Comparison of ENCODE assay signal across 8 cellular contexts in the genomic region with DNA sequence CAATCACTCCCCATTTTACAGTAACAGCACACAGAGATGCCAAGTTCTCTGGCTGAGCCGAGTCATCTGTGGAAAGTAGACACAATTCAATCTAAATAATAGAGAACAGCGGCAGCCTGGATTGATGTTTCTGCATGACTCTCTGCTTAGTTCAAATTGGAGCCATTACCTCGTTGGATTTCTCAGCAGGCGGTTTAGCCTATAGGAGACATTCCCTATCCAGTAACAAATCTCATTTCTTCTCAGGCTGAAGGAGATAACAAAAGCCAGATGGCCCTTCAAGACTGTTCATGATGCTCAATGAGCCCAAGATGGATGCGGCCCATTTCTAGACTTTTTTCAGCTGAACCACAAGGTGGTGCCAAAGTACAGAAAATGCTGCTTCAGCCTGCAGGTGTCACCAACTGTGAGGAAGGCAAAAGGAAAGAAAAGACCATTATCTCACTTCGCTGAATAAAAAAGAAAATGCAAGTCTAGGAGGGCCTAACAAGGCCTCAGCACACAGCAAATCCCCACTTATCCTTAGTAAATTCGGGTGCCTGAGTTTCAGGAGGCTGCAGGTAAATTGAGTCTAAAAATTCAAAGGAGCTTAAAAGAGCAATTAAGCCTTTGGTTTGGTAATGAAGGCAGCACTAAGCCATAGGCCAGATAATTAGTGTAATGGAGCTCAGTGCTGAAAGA.
A peak's percentile ranks its signal among the peaks of the same experiment; 100 is the strongest.
DNase-seq lines count a peak whose midpoint lies in the region; ATAC-seq and TF ChIP-seq lines count a peak whose summit lies in the region.

No MANE protein-coding gene starts in this region.

- H3K27ac ChIP-seq in fibroblast of lung (ENCODE audit: insufficient read depth, low read length) (no peak overlapping the region), vagina (no peak overlapping the region)

- peak; percentile 91 for ATAC-seq in GM19395 (IDR thresholded peaks at IDR 0.05; ENCODE audit: unreplicated experiment)
- ATAC-seq in HG03439 (IDR thresholded peaks at IDR 0.05; ENCODE audit: unreplicated experiment) = peak; percentile 90
- ATAC-seq in natural killer cell treated with Interleukin-12 subunit alpha and Interleukin-12 subunit beta and Interleukin-15 and Interleukin-18, amount 100 ng/mL, for 72 hours = peak; percentile 71 to 77

- H3K4me3 Mint-ChIP-seq in natural killer cell treated with Interleukin-12 subunit alpha and Interleukin-12 subunit beta and Interleukin-15 and Interleukin-18, amount 100 ng/mL, for 72 hours = no peak overlapping the region

- H3K79me2 ChIP-seq in fibroblast of lung (ENCODE audit: control insufficient read depth, insufficient read depth, low read length) = no peaks in the 10 kb centered on the region

- intact Hi-C loops in vagina (cut with DNase I) = loop anchor here (10.0 kb wide), 3 partner anchors 179 to 419 kb away; no protein-coding TSS in a partner anchor

- no peak overlapping the region for H3K27ac Mint-ChIP-seq in natural killer cell treated with Interleukin-12 subunit alpha and Interleukin-12 subunit beta and Interleukin-15 and Interleukin-18, amount 100 ng/mL, for 72 hours

- H4K20me1 ChIP-seq in fibroblast of lung (ENCODE audit: control insufficient read depth, extremely low read depth, insufficient read depth, low read length) = no peaks in the 10 kb centered on the region

- H2AFZ ChIP-seq in fibroblast of lung (ENCODE audit: low read length) = peak overlapping the region; percentile 14

- peak overlapping the region; percentile 5 for H3K4me2 ChIP-seq in fibroblast of lung (ENCODE audit: extremely low read depth, insufficient read depth, low read length)

- no peaks in the 10 kb centered on the region for H3K36me3 ChIP-seq in fibroblast of lung (ENCODE audit: control insufficient read depth, insufficient read depth, low read length)
- no peaks in the 10 kb centered on the region for H3K36me3 ChIP-seq in vagina

- H3K36me3 Mint-ChIP-seq in natural killer cell treated with Interleukin-12 subunit alpha and Interleukin-12 subunit beta and Interleukin-15 and Interleukin-18, amount 100 ng/mL, for 72 hours = no peaks in the 10 kb centered on the region

- H3K4me3 ChIP-seq in fibroblast of lung (replicated peaks in 1 of 4; ENCODE audit: control extremely low read depth in 1 of 4, insufficient read depth in 1 of 4, low read depth in 3 of 4, low read length in 4 of 4) = no peak overlapping the region
- no peak overlapping the region for H3K4me3 ChIP-seq in vagina

- no peak for TF ChIP-seq POLR2A in vagina (IDR thresholded peaks at IDR 0.05)

- H3K27me3 Mint-ChIP-seq in natural killer cell treated with Interleukin-12 subunit alpha and Interleukin-12 subunit beta and Interleukin-15 and Interleukin-18, amount 100 ng/mL, for 72 hours = peaks cover 3 to 5% of the 10 kb centered on the region in 2 donors

- DNase-seq in DMS153 (lab: John Stamatoyannopoulos, UW) (peak; percentile 64), NCI-H510A treated with DMSO at 0.1 percent for 48 hours (lab: John Stamatoyannopoulos, UW) (peak; percentile 69), fibroblast of lung (ENCODE audit: low read depth in 2 of 2) (peak; percentile 62 to 80), vagina (ENCODE audit: extremely low spot score in 2 of 2) (no peak)
- peak; percentile 28 for DNase-seq in activated CD8-positive, alpha-beta memory T cell treated with anti-CD3 and anti-CD28 coated beads, Interleukin-2, amount 50 U/mL, for 4 hours
- peak; percentile 65 for DNase-seq in natural killer cell treated with Interleukin-12 subunit alpha and Interleukin-12 subunit beta and Interleukin-15 and Interleukin-18, amount 100 ng/mL, for 72 hours (ENCODE audit: low spot score)

- no peaks in the 10 kb centered on the region for H3K9me3 Mint-ChIP-seq in natural killer cell treated with Interleukin-12 subunit alpha and Interleukin-12 subunit beta and Interleukin-15 and Interleukin-18, amount 100 ng/mL, for 72 hours

- H3K9me3 ChIP-seq in fibroblast of lung (ENCODE audit: control insufficient read depth, insufficient read depth, low read depth, low read length) = no peaks in the 10 kb centered on the region
- H3K9me3 ChIP-seq in vagina = no peaks in the 10 kb centered on the region

- peak; percentile 75 to 86 for TF ChIP-seq CTCF in fibroblast of lung (conservative IDR thresholded peaks at IDR 0.05 in 1 of 2, IDR thresholded peaks at IDR 0.05 in 1 of 2; ENCODE audit: low read depth in 1 of 2, low read length in 2 of 2)
- TF ChIP-seq CTCF in vagina (IDR thresholded peaks at IDR 0.05) = peak; percentile 52 to 90 (median 80)

- no peak overlapping the region for H3K9ac ChIP-seq in fibroblast of lung (ENCODE audit: insufficient read depth, low read length)

- no peaks in the 10 kb centered on the region for H3K27me3 ChIP-seq in fibroblast of lung (ENCODE audit: control insufficient read depth, insufficient read depth, low read length)
- no peaks in the 10 kb centered on the region for H3K27me3 ChIP-seq in vagina

- peaks cover 0 to 3% of the 10 kb centered on the region in 2 donors for H3K4me1 Mint-ChIP-seq in natural killer cell treated with Interleukin-12 subunit alpha and Interleukin-12 subunit beta and Interleukin-15 and Interleukin-18, amount 100 ng/mL, for 72 hours (ENCODE audit: low read depth in 2 of 2)

- H3K4me1 ChIP-seq in fibroblast of lung (ENCODE audit: control insufficient read depth, extremely low read depth, insufficient read depth, low read length) (no peaks in the 10 kb centered on the region), vagina (no peaks in the 10 kb centered on the region)

Comparison
In these comparisons a context has a peak if more than half of its experiments do, and no peak if none do; other contexts are left out.
1. DNase-seq: peak in DMS153 (single experiment), NCI-H510A treated with DMSO at 0.1 percent for 48 hours (single experiment), activated CD8-positive, alpha-beta memory T cell treated with anti-CD3 and anti-CD28 coated beads, Interleukin-2, amount 50 U/mL, for 4 hours (single experiment), fibroblast of lung (2 of 2) and natural killer cell treated with Interleukin-12 subunit alpha and Interleukin-12 subunit beta and Interleukin-15 and Interleukin-18, amount 100 ng/mL, for 72 hours (single experiment); none in vagina (0 of 2).
2. Peak in every context shown above with its lines, with median percentiles within 50 percentile points of each other: ATAC-seq.